9 cellular contexts compared by ENCODE assay signal in the genomic region with DNA sequence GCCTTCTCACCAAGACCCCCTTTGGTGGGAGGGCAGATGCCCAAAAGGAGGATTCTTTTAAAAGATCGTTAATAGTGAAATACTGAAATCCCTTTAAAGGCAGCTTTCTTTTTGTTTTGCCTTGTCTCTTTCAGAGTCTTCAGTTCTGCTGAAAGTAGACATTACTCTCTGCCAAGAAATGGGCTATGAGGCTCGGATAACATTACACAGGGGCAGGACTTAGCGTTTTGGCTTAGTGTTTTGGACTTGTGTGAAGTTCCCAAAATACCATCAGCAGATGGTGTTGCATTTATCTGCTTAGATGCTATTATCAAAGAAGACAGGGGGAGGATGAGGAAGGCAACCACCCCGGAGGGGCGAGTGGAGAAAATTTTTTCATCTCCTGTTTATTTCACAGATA.
DNase-seq lines count a peak whose midpoint lies in the region; ATAC-seq, FAIRE-seq and TF ChIP-seq lines count a peak whose summit lies in the region.
"Had no signal": no experiment of that assay in that cellular context is flagged by ENCODE, and none has a peak within 500 bp of the region (broad histone marks: within the 10 kb centered on the region; RNA-seq: fewer than 3 reads in every experiment).

No MANE protein-coding gene starts in this region.

- H3K79me2 ChIP-seq in astrocyte (ENCODE audit: insufficient read depth, low read length) = no peaks in the 10 kb centered on the region

- H3K4me3 ChIP-seq in astrocyte (ENCODE audit: insufficient read depth, low read depth, low read length) (no peak overlapping the region), left ventricle myocardium inferior (peak overlapping the region; percentile 60), skeletal muscle tissue (ENCODE audit: low read length in 3 of 3) (peak overlapping the region; percentile 68 to 77 (median 70))
- H3K4me3 ChIP-seq in CD4-positive, alpha-beta memory T cell (ENCODE audit: low read length in 2 of 2) = no peak overlapping the region

- peak overlapping the region; percentile 26 for H2AFZ ChIP-seq in astrocyte (ENCODE audit: low read depth, low read length)

- no peaks in the 10 kb centered on the region for H3K36me3 ChIP-seq in astrocyte (ENCODE audit: insufficient read depth, low read length)
- H3K36me3 ChIP-seq in left ventricle myocardium inferior = no peaks in the 10 kb centered on the region
- no peaks in the 10 kb centered on the region for H3K36me3 ChIP-seq in skeletal muscle tissue (ENCODE audit: control insufficient read depth in 3 of 3, insufficient read depth in 3 of 3, low read length in 3 of 3)
- no peaks in the 10 kb centered on the region for H3K36me3 ChIP-seq in CD4-positive, alpha-beta memory T cell (ENCODE audit: insufficient read depth, low read length)

- H3K4me1 ChIP-seq in astrocyte (ENCODE audit: insufficient read depth, low read length) = no peaks in the 10 kb centered on the region
- peaks cover 26% of the 10 kb centered on the region for H3K4me1 ChIP-seq in left ventricle myocardium inferior
- H3K4me1 ChIP-seq in skeletal muscle tissue (ENCODE audit: control insufficient read depth in 3 of 3, insufficient read depth in 3 of 3, low read length in 3 of 3) = peaks cover 18 to 19% (median 18%) of the 10 kb centered on the region in 3 donors
- no peaks in the 10 kb centered on the region for H3K4me1 ChIP-seq in CD4-positive, alpha-beta memory T cell (ENCODE audit: insufficient read depth, low read length)

- intact Hi-C loops in left ventricle myocardium inferior (cut with micrococcal nuclease) = no loop called here
- intact Hi-C loops in CD4-positive, alpha-beta memory T cell (cut with micrococcal nuclease) = no loop called here

- H3K4me2 ChIP-seq in astrocyte (ENCODE audit: low read length) = peak overlapping the region; percentile 61

- no peak for ATAC-seq in GM21619 (IDR thresholded peaks at IDR 0.05; ENCODE audit: unreplicated experiment)

- no peaks in the 10 kb centered on the region for H4K20me1 ChIP-seq in astrocyte (ENCODE audit: insufficient read depth, low read length)

- DNase-seq in G401 (ENCODE audit: low spot score) (peak; percentile 89), astrocyte (ENCODE audit: low read depth) (peak; percentile 29), left ventricle myocardium inferior (no peak), GM10248 (ENCODE audit: extremely low spot score) (no peak), NCI-H1436 (lab: John Stamatoyannopoulos, UW) (no peak)
- DNase-seq in CD4-positive, alpha-beta memory T cell = no peak
- DNase-seq: activated CD4-positive, alpha-beta T cell treated with anti-CD3 and anti-CD28 coated beads, Interleukin-2, amount 10 ng/mL, durations not matched to agents 7 days and 5 days had no signal

- H3K9ac ChIP-seq in astrocyte (ENCODE audit: low read length) (no peak overlapping the region), skeletal muscle tissue (ENCODE audit: low read depth in 1 of 3, low read length in 3 of 3) (peak overlapping the region; percentile 69 to 88 (median 84))

- no peak overlapping the region for H3K27ac Mint-ChIP-seq in astrocyte (ENCODE audit: unreplicated experiment)
- no peak overlapping the region for H3K27ac Mint-ChIP-seq in CD4-positive, alpha-beta memory T cell
- H3K27ac Mint-ChIP-seq: activated CD4-positive, alpha-beta T cell treated with anti-CD3 and anti-CD28 coated beads, Interleukin-2, amount 10 ng/mL, durations not matched to agents 7 days and 5 days had no signal

- TF ChIP-seq CTCF in astrocyte (IDR thresholded peaks at IDR 0.05; ENCODE audit: insufficient read depth, low read depth, low read length) (no peak), left ventricle myocardium inferior (IDR thresholded peaks at IDR 0.05; ENCODE audit: borderline replicate concordance) (no peak), GM10248 (IDR thresholded peaks at IDR 0.05; ENCODE audit: control extremely low read depth, extremely low read depth, low read depth, missing control alignments) (no peak)

- H3K9me3 ChIP-seq in astrocyte (ENCODE audit: insufficient read depth, low read depth, low read length) (no peaks in the 10 kb centered on the region), left ventricle myocardium inferior (replicated peaks) (no peaks in the 10 kb centered on the region), skeletal muscle tissue (ENCODE audit: control insufficient read depth in 3 of 3, low read length in 3 of 3) (no peaks in the 10 kb centered on the region)
- no peaks in the 10 kb centered on the region for H3K9me3 ChIP-seq in CD4-positive, alpha-beta memory T cell (ENCODE audit: control insufficient read depth in 1 of 2, low read length in 2 of 2)

- H3K27ac ChIP-seq in astrocyte (ENCODE audit: low read depth, low read length) (no peak overlapping the region), left ventricle myocardium inferior (replicated peaks) (peak overlapping the region; percentile 79), skeletal muscle tissue (ENCODE audit: low read depth, low read length) (peak overlapping the region; percentile 90)
- no peak overlapping the region for H3K27ac ChIP-seq in CD4-positive, alpha-beta memory T cell (ENCODE audit: low read depth, low read length)

- CTCF ChIA-PET in GM10248 (lab: Yijun Ruan, JAX) = interaction anchor here (1.0 to 1.5 kb wide), 2 partner anchors 25 to 26 kb away, joined by 3 read pairs; no protein-coding TSS in a partner anchor
- CTCF ChIA-PET in CD4-positive, alpha-beta memory T cell (lab: Charles Lee; ENCODE audit: partially characterized antibody) = no interaction called here

- no peaks in the 10 kb centered on the region for H3K27me3 ChIP-seq in astrocyte (ENCODE audit: insufficient read depth, low read length)
- no peaks in the 10 kb centered on the region for H3K27me3 ChIP-seq in left ventricle myocardium inferior (ENCODE audit: low read depth)
- no peaks in the 10 kb centered on the region for H3K27me3 ChIP-seq in skeletal muscle tissue (ENCODE audit: control insufficient read depth in 3 of 3, insufficient read depth in 3 of 3, low read length in 3 of 3)
- no peaks in the 10 kb centered on the region for H3K27me3 ChIP-seq in CD4-positive, alpha-beta memory T cell (ENCODE audit: insufficient read depth, low read length)

- H3K36me3 Mint-ChIP-seq in astrocyte (ENCODE audit: low read depth, unreplicated experiment) = no peaks in the 10 kb centered on the region
- no peaks in the 10 kb centered on the region for H3K36me3 Mint-ChIP-seq in CD4-positive, alpha-beta memory T cell

- H3K4me3 Mint-ChIP-seq in astrocyte (ENCODE audit: unreplicated experiment) = no peak overlapping the region
- no peak overlapping the region for H3K4me3 Mint-ChIP-seq in CD4-positive, alpha-beta memory T cell
- H3K4me3 Mint-ChIP-seq: activated CD4-positive, alpha-beta T cell treated with anti-CD3 and anti-CD28 coated beads, Interleukin-2, amount 10 ng/mL, durations not matched to agents 7 days and 5 days had no signal

- H3K9me3 Mint-ChIP-seq in astrocyte (ENCODE audit: unreplicated experiment) = peaks cover 5% of the 10 kb centered on the region
- H3K9me3 Mint-ChIP-seq in CD4-positive, alpha-beta memory T cell = peaks cover 0 to 1% (median 0%) of the 10 kb centered on the region in 8 donors

- peaks cover 7% of the 10 kb centered on the region for H3K27me3 Mint-ChIP-seq in astrocyte (ENCODE audit: low read depth, unreplicated experiment)
- H3K27me3 Mint-ChIP-seq in CD4-positive, alpha-beta memory T cell = peaks cover 2 to 7% of the 10 kb centered on the region in 2 donors
- H3K27me3 Mint-ChIP-seq: activated CD4-positive, alpha-beta T cell treated with anti-CD3 and anti-CD28 coated beads, Interleukin-2, amount 10 ng/mL, durations not matched to agents 7 days and 5 days had no signal

- FAIRE-seq in astrocyte (lab: Jason Lieb, UNC) = no peak

- H3K4me1 Mint-ChIP-seq in astrocyte (ENCODE audit: low read depth, unreplicated experiment) = no peaks in the 10 kb centered on the region
- H3K4me1 Mint-ChIP-seq in CD4-positive, alpha-beta memory T cell = no peaks in the 10 kb centered on the region

- in situ Hi-C loops in G401 (cut with HindIII; ENCODE audit: low sequenced_read_pairs) = no loop called here

- POLR2A ChIA-PET in GM10248 (lab: Yijun Ruan, JAX) = interaction anchor here (0.6 kb wide), 1 partner anchor 372 kb away, joined by 4 read pairs; no protein-coding TSS in a partner anchor
- POLR2A ChIA-PET in CD4-positive, alpha-beta memory T cell (lab: Charles Lee; ENCODE audit: partially characterized antibody) = no interaction called here

Comparison
In these comparisons a context has a peak if more than half of its experiments do, and no peak if none do; other contexts are left out.
1. DNase-seq: peak in G401 (single experiment) and astrocyte (single experiment); none in left ventricle myocardium inferior (single experiment), GM10248 (single experiment), CD4-positive, alpha-beta memory T cell (0 of 5) and NCI-H1436 (single experiment).
2. H3K27ac ChIP-seq: peak in left ventricle myocardium inferior (single experiment) and skeletal muscle tissue (single experiment); none in astrocyte (single experiment) and CD4-positive, alpha-beta memory T cell (single experiment).
3. H3K4me3 ChIP-seq: peak in left ventricle myocardium inferior (single experiment) and skeletal muscle tissue (3 of 3); none in astrocyte (single experiment) and CD4-positive, alpha-beta memory T cell (0 of 2).